Comparison of ENCODE assay signal across 8 cellular contexts in the genomic region with DNA sequence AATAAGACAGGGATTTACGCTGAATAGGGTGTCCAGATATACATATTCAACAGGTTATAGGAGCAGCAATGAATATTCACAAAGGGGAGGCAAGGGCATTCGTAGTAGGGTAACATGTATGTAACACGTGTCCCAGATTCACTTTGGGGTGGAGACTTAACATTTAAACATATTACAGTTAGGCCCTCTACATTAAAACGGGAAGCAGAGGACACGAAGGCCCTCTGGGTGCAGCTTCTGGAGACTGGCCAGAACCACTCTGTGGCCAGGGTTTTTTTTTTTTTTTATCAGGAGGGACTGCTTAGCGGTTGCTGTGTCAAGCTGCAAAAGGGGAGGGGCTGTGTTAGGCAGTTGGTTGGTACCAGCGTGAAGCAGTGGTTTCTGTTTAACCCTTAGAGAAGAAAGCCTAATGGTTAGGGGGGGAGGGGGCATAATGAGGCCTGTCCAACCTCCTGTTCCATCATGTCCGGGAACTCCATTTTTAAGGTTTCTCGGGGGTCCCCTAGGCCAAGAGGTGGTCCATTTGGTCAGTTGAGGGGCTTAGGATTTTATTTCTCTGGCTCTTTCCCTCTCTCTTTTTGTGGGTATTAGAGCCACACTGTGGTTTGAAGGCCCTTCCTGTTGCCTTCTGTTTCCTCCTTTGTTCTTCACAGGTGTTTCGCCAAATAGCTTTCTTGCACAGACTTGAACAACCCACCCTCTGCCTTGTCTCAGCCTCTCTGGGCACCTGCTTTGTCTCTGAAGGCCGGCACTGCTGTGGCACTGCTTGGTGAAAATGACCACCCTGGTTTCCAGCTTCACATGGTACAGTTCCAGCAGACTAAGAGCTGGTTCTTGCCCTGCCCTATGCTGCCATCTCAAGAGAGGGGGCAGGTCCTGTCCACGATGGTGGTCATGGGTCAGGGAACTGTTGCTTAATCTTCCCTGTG. TPM values are rescaled to one million over a fixed set of nuclear protein-coding genes. Genes with fewer than 3 reads are reported as not detected.
A peak's percentile ranks its signal among the peaks of the same experiment; 100 is the strongest.
DNase-seq lines count a peak whose midpoint lies in the region; ATAC-seq lines count a peak whose summit lies in the region.

No MANE protein-coding gene starts in this region.

- H3K9me3 Mint-ChIP-seq in activated CD4-positive, alpha-beta T cell treated with anti-CD3 and anti-CD28 coated beads for 36 hours (ENCODE audit: low read depth), result no peaks in the 10 kb centered on the region
- H3K9me3 Mint-ChIP-seq in IgD-negative memory B cell, result no peaks in the 10 kb centered on the region
- peaks cover 3% of the 10 kb centered on the region for H3K9me3 Mint-ChIP-seq in T-helper 2 cell treated with Interferon-gamma antibody and Interleukin-4, amounts not matched to agents 5 μg/mL and 100 μg/mL, for 36 hours
- no peaks in the 10 kb centered on the region for H3K9me3 Mint-ChIP-seq in stimulated activated naive CD8-positive, alpha-beta T cell treated with anti-CD3 and anti-CD28 coated beads, Interleukin-15, amount 100 ng/mL, for 72 hours

- DNase-seq in activated CD4-positive, alpha-beta T cell treated with anti-CD3 and anti-CD28 coated beads for 36 hours, result peak; percentile 46
- DNase-seq in activated CD4-positive, alpha-beta T cell treated with anti-CD3 and anti-CD28 coated beads for 4 hours, result no peak
- DNase-seq in T-helper 2 cell treated with Interferon-gamma antibody and Interleukin-4, amounts not matched to agents 5 μg/mL and 100 μg/mL, for 36 hours (ENCODE audit: low spot score), result no peak
- DNase-seq in left cardiac atrium, result peak; percentile 66
- DNase-seq in stimulated activated naive CD8-positive, alpha-beta T cell treated with anti-CD3 and anti-CD28 coated beads, Interleukin-15, amount 100 ng/mL, for 72 hours, result peak in 1 of 2 donors; percentile 59
- DNase-seq in NCI-H128 (lab: John Stamatoyannopoulos, UW; ENCODE audit: unreplicated experiment), result no peak

- no peaks in the 10 kb centered on the region for H3K36me3 Mint-ChIP-seq in activated CD4-positive, alpha-beta T cell treated with anti-CD3 and anti-CD28 coated beads for 36 hours (ENCODE audit: low read depth)
- no peaks in the 10 kb centered on the region for H3K36me3 Mint-ChIP-seq in IgD-negative memory B cell
- peaks cover 2% of the 10 kb centered on the region for H3K36me3 Mint-ChIP-seq in T-helper 2 cell treated with Interferon-gamma antibody and Interleukin-4, amounts not matched to agents 5 μg/mL and 100 μg/mL, for 36 hours (ENCODE audit: low read depth)

- peak; percentile 10 for ATAC-seq in activated CD4-positive, alpha-beta T cell treated with anti-CD3 and anti-CD28 coated beads for 36 hours
- ATAC-seq in GM21526 (IDR thresholded peaks at IDR 0.05; ENCODE audit: low FRiP score, unreplicated experiment) (peak; percentile 47), left cardiac atrium (peak; percentile 90 to 91)
- peak; percentile 39 for ATAC-seq in stimulated activated naive CD8-positive, alpha-beta T cell treated with anti-CD3 and anti-CD28 coated beads, Interleukin-15, amount 100 ng/mL, for 72 hours

- H3K27me3 Mint-ChIP-seq in activated CD4-positive, alpha-beta T cell treated with anti-CD3 and anti-CD28 coated beads for 36 hours, result no peaks in the 10 kb centered on the region
- H3K27me3 Mint-ChIP-seq in IgD-negative memory B cell, result no peaks in the 10 kb centered on the region
- H3K27me3 Mint-ChIP-seq in T-helper 2 cell treated with Interferon-gamma antibody and Interleukin-4, amounts not matched to agents 5 μg/mL and 100 μg/mL, for 36 hours (ENCODE audit: low read depth), result peaks cover 14% of the 10 kb centered on the region
- H3K27me3 Mint-ChIP-seq in stimulated activated naive CD8-positive, alpha-beta T cell treated with anti-CD3 and anti-CD28 coated beads, Interleukin-15, amount 100 ng/mL, for 72 hours, result no peaks in the 10 kb centered on the region

- CTCF ChIA-PET in activated CD4-positive, alpha-beta T cell treated with anti-CD3 and anti-CD28 coated beads for 36 hours (lab: Charles Lee), result interaction anchor here (0.5 to 1.0 kb wide), 6 partner anchors 8 to 808 kb away, joined by 3 to 5 read pairs (median 4); no protein-coding TSS in a partner anchor

- H3K27ac Mint-ChIP-seq in activated CD4-positive, alpha-beta T cell treated with anti-CD3 and anti-CD28 coated beads for 36 hours, result peak overlapping the region; percentile 40
- peak overlapping the region; percentile 2 to 90 (median 69) for H3K27ac Mint-ChIP-seq in IgD-negative memory B cell
- H3K27ac Mint-ChIP-seq in T-helper 2 cell treated with Interferon-gamma antibody and Interleukin-4, amounts not matched to agents 5 μg/mL and 100 μg/mL, for 36 hours, result peak overlapping the region; percentile 55
- H3K27ac Mint-ChIP-seq in stimulated activated naive CD8-positive, alpha-beta T cell treated with anti-CD3 and anti-CD28 coated beads, Interleukin-15, amount 100 ng/mL, for 72 hours, result peak overlapping the region in 1 of 2 donors; percentile 68

- peaks cover 44% of the 10 kb centered on the region for H3K4me1 Mint-ChIP-seq in activated CD4-positive, alpha-beta T cell treated with anti-CD3 and anti-CD28 coated beads for 36 hours
- H3K4me1 Mint-ChIP-seq in IgD-negative memory B cell, result peaks cover 39 to 40% (median 40%) of the 10 kb centered on the region in 3 donors
- H3K4me1 Mint-ChIP-seq in T-helper 2 cell treated with Interferon-gamma antibody and Interleukin-4, amounts not matched to agents 5 μg/mL and 100 μg/mL, for 36 hours (ENCODE audit: low read depth), result peaks cover 47% of the 10 kb centered on the region
- H3K4me1 Mint-ChIP-seq in stimulated activated naive CD8-positive, alpha-beta T cell treated with anti-CD3 and anti-CD28 coated beads, Interleukin-15, amount 100 ng/mL, for 72 hours, result peaks cover 64% of the 10 kb centered on the region

- intact Hi-C loops in activated CD4-positive, alpha-beta T cell treated with anti-CD3 and anti-CD28 coated beads for 36 hours (cut with DNase I, micrococcal nuclease), result loop anchor here (1.0 to 10.0 kb wide), 5 partner anchors 17 to 1989 kb away; a partner anchor contains a TSS
- intact Hi-C loops in left cardiac atrium (cut with DNase I), result no loop called here

- POLR2A ChIA-PET in activated CD4-positive, alpha-beta T cell treated with anti-CD3 and anti-CD28 coated beads for 36 hours (lab: Charles Lee), result no interaction called here

- H3K4me3 Mint-ChIP-seq in activated CD4-positive, alpha-beta T cell treated with anti-CD3 and anti-CD28 coated beads for 36 hours, result no peak overlapping the region
- H3K4me3 Mint-ChIP-seq in IgD-negative memory B cell, result peak overlapping the region; percentile 21 to 88 (median 72)
- H3K4me3 Mint-ChIP-seq in T-helper 2 cell treated with Interferon-gamma antibody and Interleukin-4, amounts not matched to agents 5 μg/mL and 100 μg/mL, for 36 hours, result peak overlapping the region; percentile 82
- peak overlapping the region; percentile 71 to 83 for H3K4me3 Mint-ChIP-seq in stimulated activated naive CD8-positive, alpha-beta T cell treated with anti-CD3 and anti-CD28 coated beads, Interleukin-15, amount 100 ng/mL, for 72 hours

RNA-seq across cellular contexts. Expression of a gene that starts 26.4 kb away (rescaled TPM):
- 10 to 100 TPM; 21.8 to 28.6 TPM for total RNA-seq in activated CD4-positive, alpha-beta T cell treated with anti-CD3 and anti-CD28 coated beads for 36 hours
- polyA plus RNA-seq in IgD-negative memory B cell, result 24.3 TPM
- total RNA-seq in left cardiac atrium, result 1 to 10 TPM; 1.5 to 4.6 TPM

Comparison
In these comparisons a context has a peak if more than half of its experiments do, and no peak if none do; other contexts are left out.
1. DNase-seq: peak in activated CD4-positive, alpha-beta T cell treated with anti-CD3 and anti-CD28 coated beads for 36 hours (single experiment) and left cardiac atrium (single experiment); none in activated CD4-positive, alpha-beta T cell treated with anti-CD3 and anti-CD28 coated beads for 4 hours (0 of 2), T-helper 2 cell treated with Interferon-gamma antibody and Interleukin-4, amounts not matched to agents 5 μg/mL and 100 μg/mL, for 36 hours (single experiment) and NCI-H128 (single experiment).
2. ATAC-seq: peak in every context shown above with its lines; median percentile 90 in left cardiac atrium; 47 in GM21526; 39 in stimulated activated naive CD8-positive, alpha-beta T cell treated with anti-CD3 and anti-CD28 coated beads, Interleukin-15, amount 100 ng/mL, for 72 hours; 10 in activated CD4-positive, alpha-beta T cell treated with anti-CD3 and anti-CD28 coated beads for 36 hours.
3. RNA of a gene that starts 26.4 kb away (total RNA-seq): 21.8 to 28.6 TPM in activated CD4-positive, alpha-beta T cell treated with anti-CD3 and anti-CD28 coated beads for 36 hours; 1.5 to 4.6 TPM in left cardiac atrium; every median in the first group is over 4 times any median in the second.
4. intact Hi-C loops: an anchor here in activated CD4-positive, alpha-beta T cell treated with anti-CD3 and anti-CD28 coated beads for 36 hours (1.0 to 10.0 kb wide); none called in left cardiac atrium.